Comparison of ENCODE assay signal across 10 cellular contexts in the genomic region with DNA sequence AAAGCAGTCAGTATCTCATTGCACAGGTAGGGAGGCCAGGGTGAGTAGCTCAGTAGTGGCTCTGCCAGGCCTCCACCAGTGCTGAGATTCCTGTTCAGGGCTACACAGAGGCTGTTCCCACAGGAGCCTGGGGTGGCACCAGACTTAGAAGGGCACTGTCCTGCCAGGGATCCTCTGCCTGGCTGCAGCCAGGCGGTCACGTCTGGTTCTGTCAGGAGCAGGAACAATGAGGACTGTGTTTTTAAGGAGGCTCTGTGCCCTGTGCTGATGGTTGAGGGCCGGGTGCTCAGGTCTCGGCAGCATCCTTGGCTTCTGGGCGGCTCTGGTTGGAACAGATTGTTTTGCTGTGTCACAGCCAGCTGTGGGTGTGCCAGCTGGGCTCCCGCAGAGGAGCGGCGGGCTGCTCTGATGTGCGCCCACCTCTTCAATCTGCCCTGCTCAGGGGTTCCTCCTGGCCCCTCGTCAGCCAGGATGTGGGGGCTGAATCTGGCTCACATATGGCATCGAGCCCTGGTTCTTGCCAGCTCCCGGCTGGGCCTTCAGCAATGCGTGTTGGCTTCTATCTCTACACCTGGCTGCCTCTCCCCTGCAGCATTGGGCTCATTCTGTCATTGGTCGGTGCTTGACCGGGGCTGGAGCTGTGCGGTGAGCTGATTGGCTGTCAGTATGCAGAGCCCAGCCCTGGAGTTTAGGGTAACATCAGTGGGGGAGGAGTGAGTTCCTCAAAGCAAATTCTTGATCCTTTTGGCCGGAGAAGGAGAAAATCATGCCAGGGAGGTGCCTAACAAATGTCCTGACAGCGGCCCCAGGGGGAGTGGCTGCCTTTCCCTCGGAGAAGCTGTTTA. TPM values are rescaled to one million over a fixed set of nuclear protein-coding genes. Genes with fewer than 3 reads are reported as not detected.
A peak's percentile ranks its signal among the peaks of the same experiment; 100 is the strongest.
DNase-seq lines count a peak whose midpoint lies in the region; ATAC-seq and TF ChIP-seq lines count a peak whose summit lies in the region.
"Had no signal": no experiment of that assay in that cellular context is flagged by ENCODE, and none has a peak within 500 bp of the region (broad histone marks: within the 10 kb centered on the region; RNA-seq: fewer than 3 reads in every experiment).

No MANE protein-coding gene starts in this region.

- H3K4me1 ChIP-seq in Panc1 (ENCODE audit: control insufficient read depth, insufficient read depth, low read length): no peaks in the 10 kb centered on the region

- H3K36me3 Mint-ChIP-seq in CD4-positive, alpha-beta T cell (ENCODE audit: low read depth): peaks cover 97% of the 10 kb centered on the region
- peaks cover 49% of the 10 kb centered on the region for H3K36me3 Mint-ChIP-seq in nephron progenitor cell (ENCODE audit: low read depth)

- BruUV-seq in Panc1 (replicated peaks; lab: Mats Ljungman, UMichigan): no TSS peak

- no peak for TF ChIP-seq CTCF in CD4-positive, alpha-beta T cell (IDR thresholded peaks at IDR 0.05)
- TF ChIP-seq CTCF in Panc1 (IDR thresholded peaks at IDR 0.05) (no peak), nephron progenitor cell (IDR thresholded peaks at IDR 0.05) (no peak)

- no peaks in the 10 kb centered on the region for H3K36me3 ChIP-seq in Panc1 (ENCODE audit: control insufficient read depth, insufficient read depth, low read length)

- no peak for ATAC-seq in CD4-positive, alpha-beta T cell (ENCODE audit: poor library complexity)
- ATAC-seq in Panc1: peak; percentile 72
- no peak for ATAC-seq in GM21423 (IDR thresholded peaks at IDR 0.05; ENCODE audit: unreplicated experiment)
- ATAC-seq: activated CD4-positive, alpha-beta T cell treated with anti-CD3 and anti-CD28 coated beads for 36 hours had no signal

- H3K9me3 ChIP-seq in CD4-positive, alpha-beta T cell (ENCODE audit: control insufficient read depth, low read length): no peaks in the 10 kb centered on the region
- no peaks in the 10 kb centered on the region for H3K9me3 ChIP-seq in Panc1 (ENCODE audit: control insufficient read depth, insufficient read depth, low read depth, low read length)

- H3K27me3 ChIP-seq in CD4-positive, alpha-beta T cell (ENCODE audit: control insufficient read depth, insufficient read depth, low read length): no peaks in the 10 kb centered on the region
- no peaks in the 10 kb centered on the region for H3K27me3 ChIP-seq in Panc1 (ENCODE audit: control insufficient read depth, insufficient read depth, low read length)

- POLR2A ChIA-PET in CD4-positive, alpha-beta T cell (lab: Charles Lee): interaction anchor here (0.6 kb wide), 1 partner anchor 20 kb away, joined by 3 read pairs; no protein-coding TSS in a partner anchor
- POLR2A ChIA-PET in Panc1 (lab: Charles Lee): no interaction called here

- peak overlapping the region; percentile 19 for H3K27ac ChIP-seq in CD4-positive, alpha-beta T cell (ENCODE audit: low read depth, low read length)
- no peak overlapping the region for H3K27ac ChIP-seq in Panc1 (ENCODE audit: low read length)

- H3K27me3 Mint-ChIP-seq in CD4-positive, alpha-beta T cell: no peaks in the 10 kb centered on the region
- no peaks in the 10 kb centered on the region for H3K27me3 Mint-ChIP-seq in nephron progenitor cell (ENCODE audit: low read depth, poor library complexity)
- H3K27me3 Mint-ChIP-seq: activated CD4-positive, alpha-beta T cell treated with anti-CD3 and anti-CD28 coated beads for 36 hours had no signal

- intact Hi-C loops in CD4-positive, alpha-beta T cell (cut with DNase I, micrococcal nuclease): no loop called here
- intact Hi-C loops in Panc1 (cut with micrococcal nuclease; ENCODE audit: unreplicated experiment): no loop called here

- DNase-seq in CD4-positive, alpha-beta T cell: no peak
- DNase-seq in Panc1 (ENCODE audit: low read depth, low spot score): no peak
- DNase-seq in fibroblast of the conjunctiva (ENCODE audit: low read depth): peak; percentile 37
- DNase-seq in nephron progenitor cell: peak; percentile 55
- no peak for DNase-seq in NAMALWA (ENCODE audit: low spot score)
- no peak for DNase-seq in activated gamma-delta T cell treated with Interleukin-2 at 50 U/mL for 16 hours
- no peak for DNase-seq in HT-29 (ENCODE audit: low spot score)
- DNase-seq: activated CD4-positive, alpha-beta T cell treated with anti-CD3 and anti-CD28 coated beads for 36 hours had no signal

- no peak overlapping the region for H3K4me3 ChIP-seq in Panc1 (ENCODE audit: low read depth in 2 of 2, low read length in 2 of 2)

- H3K4me1 Mint-ChIP-seq in CD4-positive, alpha-beta T cell (ENCODE audit: low read depth): peaks cover 33% of the 10 kb centered on the region
- H3K4me1 Mint-ChIP-seq in nephron progenitor cell: peaks cover 29% of the 10 kb centered on the region

- CTCF ChIA-PET in CD4-positive, alpha-beta T cell (lab: Charles Lee): no interaction called here
- CTCF ChIA-PET in Panc1 (lab: Charles Lee): interaction anchor here (0.6 kb wide), 1 partner anchor 117 kb away, joined by 3 read pairs; no protein-coding TSS in a partner anchor

- in situ Hi-C loops in Panc1 (cut with HindIII; ENCODE audit: low pct_unique_long_range_greater_than_20kb, low sequenced_read_pairs): no loop called here

- no peaks in the 10 kb centered on the region for H3K9me3 Mint-ChIP-seq in CD4-positive, alpha-beta T cell
- H3K9me3 Mint-ChIP-seq in nephron progenitor cell: no peaks in the 10 kb centered on the region

- H3K4me3 Mint-ChIP-seq in CD4-positive, alpha-beta T cell: no peak overlapping the region
- peak overlapping the region; percentile 8 for H3K4me3 Mint-ChIP-seq in nephron progenitor cell
- H3K4me3 Mint-ChIP-seq: activated CD4-positive, alpha-beta T cell treated with anti-CD3 and anti-CD28 coated beads for 36 hours had no signal

- H3K27ac Mint-ChIP-seq in CD4-positive, alpha-beta T cell: peak overlapping the region; percentile 81
- no peak overlapping the region for H3K27ac Mint-ChIP-seq in nephron progenitor cell

RNA-seq across cellular contexts. Expression of a gene that starts 41.2 kb away (rescaled TPM):
- total RNA-seq in CD4-positive, alpha-beta T cell: not detected
- total RNA-seq in Panc1 (2021; ENCODE audit: unreplicated experiment): 0.21 TPM
- polyA plus RNA-seq in Panc1 (2012; ENCODE audit: insufficient read length): 0.94 TPM
- 1.9 and 2.2 TPM in 2 replicates for total RNA-seq in HT-29 (2014; rRNA removed; shearing (Covaris generic))
- total RNA-seq: activated CD4-positive, alpha-beta T cell treated with anti-CD3 and anti-CD28 coated beads for 36 hours; mononuclear cell had no signal

Comparison
In these comparisons a context has a peak if more than half of its experiments do, and no peak if none do; other contexts are left out.
1. DNase-seq: peak in fibroblast of the conjunctiva (single experiment) and nephron progenitor cell (single experiment); none in CD4-positive, alpha-beta T cell (0 of 10), Panc1 (single experiment), NAMALWA (single experiment), activated gamma-delta T cell treated with Interleukin-2 at 50 U/mL for 16 hours (single experiment) and HT-29 (single experiment).